In the genomic region with DNA sequence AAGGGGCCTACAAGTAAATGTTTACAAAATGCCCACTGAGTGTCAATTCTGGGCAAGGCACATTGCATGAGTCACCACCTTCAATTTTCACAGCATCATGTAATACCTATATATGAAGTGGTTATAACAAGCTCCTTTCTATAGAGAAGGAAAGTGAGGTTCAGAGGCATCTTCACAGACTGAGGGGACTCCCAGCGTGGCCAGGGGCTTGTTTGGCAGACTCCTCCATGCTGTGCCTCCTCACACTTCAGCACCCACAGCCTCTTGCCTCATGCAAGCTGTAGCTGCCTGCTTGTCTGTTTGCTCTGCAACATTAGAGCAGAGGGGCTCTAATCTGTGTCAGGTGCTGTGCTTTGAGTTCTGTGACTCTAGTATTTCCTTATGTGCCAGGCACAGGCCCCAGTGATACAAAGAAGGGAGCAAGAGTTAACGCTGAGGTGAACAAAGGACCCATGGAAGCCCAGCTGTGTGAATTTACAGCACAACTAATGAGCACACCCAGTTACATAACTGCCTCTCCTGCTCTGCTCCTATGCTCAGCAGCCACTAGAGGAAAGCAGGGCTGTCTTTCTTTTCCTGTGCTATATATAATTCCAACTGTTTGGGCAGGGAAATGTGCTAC, we compare ENCODE assay signal across 8 cellular contexts.
A peak's percentile ranks its signal among the peaks of the same experiment; 100 is the strongest.
DNase-seq lines count a peak whose midpoint lies in the region; ATAC-seq, FAIRE-seq and TF ChIP-seq lines count a peak whose summit lies in the region.

No MANE protein-coding gene starts in this region.

- H3K9me2 ChIP-seq in PC-9 (ENCODE audit: insufficient read depth), result 0 out of 2 replicates have a peak, but pooled peaks cover 4% of the 10 kb centered on the region

- H4K8ac ChIP-seq in H1 (ENCODE audit: extremely low read depth, insufficient read depth, low read length), result no peak overlapping the region

- H3K27me3 Mint-ChIP-seq in activated CD4-positive, alpha-beta memory T cell treated with anti-CD3 and anti-CD28 coated beads for 36 hours, result no peaks in the 10 kb centered on the region
- no peaks in the 10 kb centered on the region for H3K27me3 Mint-ChIP-seq in activated CD4-positive, alpha-beta memory T cell treated with anti-CD3 and anti-CD28 coated beads, Interleukin-2, amount 10 ng/mL, durations not matched to agents 7 days and 5 days

- H2BK20ac ChIP-seq in H1 (ENCODE audit: low read length), result no peak overlapping the region

- H3K4me1 ChIP-seq in H1 (replicated peaks in 1 of 4; ENCODE audit: control insufficient read depth in 3 of 4, insufficient read depth in 4 of 4, low read length in 3 of 4) (peaks cover 0 to 4% (median 3%) of the 10 kb centered on the region in 4 experiments; a peak in 6 of 7 replicates), upper lobe of right lung (peaks cover 41% of the 10 kb centered on the region), PC-9 (replicated peaks; ENCODE audit: insufficient read depth) (peaks cover 7% of the 10 kb centered on the region; the same call in 1 of the 2 replicates)

- H3K9me3 ChIP-seq in H1 (ENCODE audit: insufficient read depth in 2 of 2, low read depth in 1 of 2, low read length in 1 of 2) (no peaks in the 10 kb centered on the region), upper lobe of right lung (no peaks in the 10 kb centered on the region), PC-9 (ENCODE audit: insufficient read depth, low read depth) (no peaks in the 10 kb centered on the region)

- H2AK5ac ChIP-seq in H1 (ENCODE audit: low read depth, low read length), result no peak overlapping the region

- intact Hi-C loops in activated CD4-positive, alpha-beta memory T cell treated with anti-CD3 and anti-CD28 coated beads for 36 hours (cut with micrococcal nuclease), result no loop called here
- intact Hi-C loops in upper lobe of right lung (cut with DNase I) (loop anchor here (10.0 kb wide), 1 partner anchor 90 kb away; no protein-coding TSS in a partner anchor), PC-9 (cut with micrococcal nuclease; ENCODE audit: unreplicated experiment) (no loop called here)

- H3K9me3 Mint-ChIP-seq in activated CD4-positive, alpha-beta memory T cell treated with anti-CD3 and anti-CD28 coated beads for 36 hours, result no peaks in the 10 kb centered on the region
- no peaks in the 10 kb centered on the region for H3K9me3 Mint-ChIP-seq in activated CD4-positive, alpha-beta memory T cell treated with anti-CD3 and anti-CD28 coated beads, Interleukin-2, amount 10 ng/mL, durations not matched to agents 7 days and 5 days

- no peaks in the 10 kb centered on the region for H3K79me1 ChIP-seq in H1 (ENCODE audit: low read depth, low read length)

- H3K27ac ChIP-seq in H1 (ENCODE audit: low read depth, low read length) (no peak overlapping the region), upper lobe of right lung (peak overlapping the region; percentile 87), PC-9 (no peak overlapping the region)

- H4K20me1 ChIP-seq in H1 (replicated peaks in 1 of 2; ENCODE audit: control insufficient read depth in 1 of 2, insufficient read depth in 2 of 2, low read length in 2 of 2) (peaks cover 0 to 1% of the 10 kb centered on the region in 2 experiments), PC-9 (ENCODE audit: insufficient read depth) (no peaks in the 10 kb centered on the region; the same call in 1 of the 2 replicates)

- H3K14ac ChIP-seq in H1 (ENCODE audit: insufficient read length), result no peak overlapping the region

- BruUV-seq in PC-9 (replicated peaks; lab: Mats Ljungman, UMichigan), result no TSS peak

- no peak overlapping the region for H3K27ac Mint-ChIP-seq in activated CD4-positive, alpha-beta memory T cell treated with anti-CD3 and anti-CD28 coated beads for 36 hours
- no peak overlapping the region for H3K27ac Mint-ChIP-seq in activated CD4-positive, alpha-beta memory T cell treated with anti-CD3 and anti-CD28 coated beads, Interleukin-2, amount 10 ng/mL, durations not matched to agents 7 days and 5 days

- H4K5ac ChIP-seq in H1 (ENCODE audit: insufficient read length, low read depth, low read length), result no peak overlapping the region

- H2BK15ac ChIP-seq in H1 (ENCODE audit: low read length), result no peak overlapping the region

- no peaks in the 10 kb centered on the region for H3K23me2 ChIP-seq in H1 (ENCODE audit: low read depth, low read length)

- H2BK120ac ChIP-seq in H1 (replicated peaks; ENCODE audit: low read depth, low read length), result no peak overlapping the region

- H3K56ac ChIP-seq in H1 (replicated peaks; ENCODE audit: insufficient read length, low read depth, low read length), result no peak overlapping the region

- no peak overlapping the region for H2BK12ac ChIP-seq in H1 (ENCODE audit: low read depth, low read length)

- H2AFZ ChIP-seq in H1 (ENCODE audit: low read length) (no peak overlapping the region), PC-9 (no peak overlapping the region)

- TF ChIP-seq RAD21 in H1 (IDR thresholded peaks at IDR 0.05 in 1 of 2, conservative IDR thresholded peaks at IDR 0.05 in 1 of 2; ENCODE audit: low read depth in 2 of 2, low read length in 2 of 2), result peak in 1 of 2 experiments; percentile 16; a peak in 1 of 4 replicates

- peaks cover 6% of the 10 kb centered on the region for H3K4me1 Mint-ChIP-seq in activated CD4-positive, alpha-beta memory T cell treated with anti-CD3 and anti-CD28 coated beads for 36 hours (ENCODE audit: low read depth)
- peaks cover 11% of the 10 kb centered on the region for H3K4me1 Mint-ChIP-seq in activated CD4-positive, alpha-beta memory T cell treated with anti-CD3 and anti-CD28 coated beads, Interleukin-2, amount 10 ng/mL, durations not matched to agents 7 days and 5 days

- H4K91ac ChIP-seq in H1 (replicated peaks; ENCODE audit: insufficient read length, low read length), result no peak overlapping the region

- H3K36me3 ChIP-seq in H1 (ENCODE audit: control insufficient read depth in 2 of 4, insufficient read depth in 4 of 4, low read length in 3 of 4) (no peaks in the 10 kb centered on the region), upper lobe of right lung (no peaks in the 10 kb centered on the region), PC-9 (ENCODE audit: low read depth) (no peaks in the 10 kb centered on the region)

- POLR2A ChIA-PET in activated CD4-positive, alpha-beta memory T cell treated with anti-CD3 and anti-CD28 coated beads for 36 hours (lab: Charles Lee), result no interaction called here
- POLR2A ChIA-PET in activated CD4-positive, alpha-beta memory T cell treated with anti-CD3 and anti-CD28 coated beads, Interleukin-2, amount 10 ng/mL, durations not matched to agents 7 days and 5 days (lab: Charles Lee), result no interaction called here
- POLR2A ChIA-PET in H1 (lab: Charles Lee; ENCODE audit: partially characterized antibody) (no interaction called here), PC-9 (lab: Charles Lee; ENCODE audit: unreplicated experiment) (no interaction called here)

- no peak overlapping the region for H3K18ac ChIP-seq in H1 (ENCODE audit: extremely low read depth, low read length)

- peaks cover 5 to 22% (median 15%) of the 10 kb centered on the region in 4 experiments; a peak in 6 of 7 replicates for H3K27me3 ChIP-seq in H1 (replicated peaks in 1 of 4; ENCODE audit: control insufficient read depth in 3 of 4, extremely low read depth in 1 of 4, insufficient read depth in 3 of 4, low read length in 3 of 4)
- no peaks in the 10 kb centered on the region for H3K27me3 ChIP-seq in upper lobe of right lung
- no peaks in the 10 kb centered on the region for H3K27me3 ChIP-seq in PC-9 (ENCODE audit: insufficient read depth, low read depth)

- H3K4ac ChIP-seq in H1 (replicated peaks; ENCODE audit: insufficient read length, low read depth, low read length), result no peak overlapping the region

- peak; percentile 45 for ATAC-seq in upper lobe of right lung
- ATAC-seq in HG03108 (IDR thresholded peaks at IDR 0.05; ENCODE audit: unreplicated experiment), result no peak

- TF ChIP-seq CTCF in H1 (IDR thresholded peaks at IDR 0.05; ENCODE audit: control extremely low read depth in 1 of 3, insufficient read depth in 1 of 3, low read depth in 1 of 3, low read length in 3 of 3) (no peak), upper lobe of right lung (IDR thresholded peaks at IDR 0.05) (peak; percentile 22), PC-9 (conservative IDR thresholded peaks at IDR 0.05) (no peak)

- no peak overlapping the region for H3K9ac ChIP-seq in H1 (replicated peaks in 1 of 4; ENCODE audit: extremely low read depth in 1 of 4, low read depth in 3 of 4, low read length in 3 of 4)

- peak; percentile 12 for DNase-seq in activated CD4-positive, alpha-beta memory T cell treated with anti-CD3 and anti-CD28 coated beads for 36 hours
- DNase-seq in activated CD4-positive, alpha-beta memory T cell treated with anti-CD3 and anti-CD28 coated beads, Interleukin-2, amount 10 ng/mL, durations not matched to agents 7 days and 5 days, result no peak
- DNase-seq in H1 (ENCODE audit: low read depth in 1 of 2, low spot score in 2 of 2) (peak; percentile 33 to 52), midbrain (lab: John Stamatoyannopoulos, UW) (peak; percentile 65), upper lobe of right lung (no peak), T-helper 9 cell (no peak), PC-9 (no peak)

- TF ChIP-seq POLR2A in H1 (IDR thresholded peaks at IDR 0.05; ENCODE audit: control extremely low read depth in 1 of 2, low read depth in 2 of 2, low read length in 2 of 2), result no peak

- no peaks in the 10 kb centered on the region; the same call in 1 of the 2 replicates for H3F3A ChIP-seq in PC-9 (ENCODE audit: insufficient read depth, low read depth)

- no peak overlapping the region for H2BK5ac ChIP-seq in H1 (ENCODE audit: low read depth, low read length)

- no peak overlapping the region for H3K4me3 Mint-ChIP-seq in activated CD4-positive, alpha-beta memory T cell treated with anti-CD3 and anti-CD28 coated beads for 36 hours
- no peak overlapping the region for H3K4me3 Mint-ChIP-seq in activated CD4-positive, alpha-beta memory T cell treated with anti-CD3 and anti-CD28 coated beads, Interleukin-2, amount 10 ng/mL, durations not matched to agents 7 days and 5 days

- H3K23ac ChIP-seq in H1 (ENCODE audit: insufficient read length), result no peak overlapping the region

- H3K4me3 ChIP-seq in H1 (ENCODE audit: extremely low read depth in 1 of 4, insufficient read depth in 2 of 4, low read depth in 3 of 4, low read length in 4 of 4) (no peak overlapping the region), upper lobe of right lung (no peak overlapping the region), PC-9 (no peak overlapping the region)

- H3K4me2 ChIP-seq in H1 (ENCODE audit: insufficient read depth in 1 of 2, low read depth in 2 of 2, low read length in 2 of 2), result peak overlapping the region in 1 of 2 experiments; percentile 8; a peak in 2 of 4 replicates
- H3K4me2 ChIP-seq in PC-9, result no peak overlapping the region

- 36% methylated on average over 2 of the region's 2 CpGs; no CpG with 5 or more reads in 1 of the 2 experiments for WGBS in H1 (ENCODE audit: extremely low coverage in 1 of 2, insufficient coverage in 1 of 2, insufficient read length in 1 of 2, insufficient replicate concordance in 2 of 2, low coverage in 1 of 2, low lambda C conversion rate in 2 of 2, missing lambda C conversion rate in 1 of 2), 2 experiments

- TF ChIP-seq EP300 in H1 (IDR thresholded peaks at IDR 0.05; ENCODE audit: borderline replicate concordance in 1 of 2, low read depth in 2 of 2, low read length in 2 of 2), result peak in 1 of 2 experiments; percentile 34; a peak in 1 of 3 replicates

- H3K79me2 ChIP-seq in H1 (ENCODE audit: control insufficient read depth in 1 of 2, insufficient read depth in 2 of 2, low read length in 2 of 2) (no peaks in the 10 kb centered on the region), PC-9 (ENCODE audit: low read depth) (no peaks in the 10 kb centered on the region)

- no peaks in the 10 kb centered on the region for H3K36me3 Mint-ChIP-seq in activated CD4-positive, alpha-beta memory T cell treated with anti-CD3 and anti-CD28 coated beads for 36 hours
- H3K36me3 Mint-ChIP-seq in activated CD4-positive, alpha-beta memory T cell treated with anti-CD3 and anti-CD28 coated beads, Interleukin-2, amount 10 ng/mL, durations not matched to agents 7 days and 5 days (ENCODE audit: low read depth), result no peaks in the 10 kb centered on the region

- CTCF ChIA-PET in activated CD4-positive, alpha-beta memory T cell treated with anti-CD3 and anti-CD28 coated beads for 36 hours (lab: Charles Lee), result interaction anchor here (0.8 kb wide), 1 partner anchor 72 kb away, joined by 3 read pairs; no protein-coding TSS in a partner anchor
- CTCF ChIA-PET in activated CD4-positive, alpha-beta memory T cell treated with anti-CD3 and anti-CD28 coated beads, Interleukin-2, amount 10 ng/mL, durations not matched to agents 7 days and 5 days (lab: Charles Lee), result interaction anchor here (1.0 kb wide), 1 partner anchor 20 kb away, joined by 4 read pairs; no protein-coding TSS in a partner anchor
- CTCF ChIA-PET in H1 (lab: Charles Lee; ENCODE audit: partially characterized antibody) (interaction anchor here (0.7 to 8.6 kb wide), 9 partner anchors 18 to 279 kb away, joined by 3 to 68 read pairs (median 4); a partner anchor contains a TSS), PC-9 (lab: Charles Lee) (no interaction called here)

- no peak for FAIRE-seq in H1 (lab: Jason Lieb, UNC)

Comparison
In these comparisons a context has a peak if more than half of its experiments do, and no peak if none do; other contexts are left out.
1. DNase-seq: peak in activated CD4-positive, alpha-beta memory T cell treated with anti-CD3 and anti-CD28 coated beads for 36 hours (single experiment), H1 (2 of 2) and midbrain (single experiment); none in activated CD4-positive, alpha-beta memory T cell treated with anti-CD3 and anti-CD28 coated beads, Interleukin-2, amount 10 ng/mL, durations not matched to agents 7 days and 5 days (single experiment), upper lobe of right lung (single experiment), T-helper 9 cell (single experiment) and PC-9 (0 of 2).